ENCODE assay signal across 8 cellular contexts in the genomic region with DNA sequence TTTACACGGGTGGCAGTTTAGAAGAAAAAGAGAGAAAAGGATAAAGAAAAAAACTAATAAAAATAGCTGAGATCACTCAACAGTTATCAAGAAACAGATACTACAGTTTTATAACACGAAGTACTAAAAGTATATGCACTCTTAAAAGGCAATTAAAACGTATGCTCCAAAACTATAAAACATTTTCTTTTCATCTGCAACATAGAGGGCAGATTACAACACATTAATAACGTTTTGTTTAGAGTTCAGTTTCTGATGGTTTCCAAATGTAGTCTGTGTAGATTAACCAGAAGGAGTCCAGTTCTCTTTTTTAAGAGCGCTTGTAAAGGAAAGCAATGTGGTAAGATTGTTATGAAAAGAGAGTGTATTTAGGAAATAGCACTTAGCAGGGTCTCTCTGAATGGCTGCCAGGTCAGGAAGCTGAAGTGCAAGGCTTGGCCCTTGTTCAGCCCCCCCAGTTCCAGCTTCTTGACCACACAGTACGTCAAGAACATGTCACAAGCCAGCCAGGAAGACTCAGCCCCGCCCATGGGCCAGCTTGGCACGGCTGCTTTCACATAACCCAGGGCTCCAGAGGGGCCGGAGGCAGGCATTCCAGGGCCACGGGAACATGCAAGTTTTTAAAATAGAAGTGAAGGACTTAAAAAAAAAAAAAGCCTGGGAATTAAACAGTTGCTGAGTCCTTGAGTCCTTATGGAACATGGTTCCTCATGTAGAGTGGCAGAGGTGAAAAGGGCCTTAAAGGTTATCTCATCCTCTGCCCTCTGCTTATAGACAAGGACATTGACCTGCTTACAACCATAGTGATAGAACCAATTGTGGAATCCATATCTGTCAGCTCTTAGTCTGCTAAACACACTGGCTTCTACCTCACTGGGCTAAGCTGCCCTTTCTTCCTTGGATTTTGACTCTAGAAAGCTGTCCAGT.
DNase-seq lines count a peak whose midpoint lies in the region; ATAC-seq and TF ChIP-seq lines count a peak whose summit lies in the region.
"Had no signal": no experiment of that assay in that cellular context is flagged by ENCODE, and none has a peak within 500 bp of the region (broad histone marks: within the 10 kb centered on the region; RNA-seq: fewer than 3 reads in every experiment).

No MANE protein-coding gene starts in this region.

- no peak for ATAC-seq in GM21526 (IDR thresholded peaks at IDR 0.05; ENCODE audit: low FRiP score, unreplicated experiment)
- ATAC-seq in HG03342 (IDR thresholded peaks at IDR 0.05; ENCODE audit: unreplicated experiment), result no peak

- no peaks in the 10 kb centered on the region for H3K79me2 ChIP-seq in Loucy (ENCODE audit: insufficient read depth, low read length)

- peak overlapping the region; percentile 54 for H3K9ac ChIP-seq in Loucy (ENCODE audit: low read depth, low read length, poor library complexity, severe bottlenecking)
- no peak overlapping the region for H3K9ac ChIP-seq in colonic mucosa (ENCODE audit: low read depth in 2 of 2, low read length in 2 of 2)

- H3K27me3 Mint-ChIP-seq in mesothelial cell of epicardium (ENCODE audit: low read depth), result no peaks in the 10 kb centered on the region

- intact Hi-C loops in colonic mucosa (cut with DNase I), result no loop called here
- intact Hi-C loops in transverse colon (cut with DNase I; ENCODE audit: low total_unique reads), result no loop called here

- DNase-seq in colonic mucosa (peak; percentile 81), mesothelial cell of epicardium (ENCODE audit: low spot score in 2 of 2, unreplicated experiment in 2 of 2) (peak; percentile 19 to 47), transverse colon (peak; percentile 84), NCI-H1105 (lab: John Stamatoyannopoulos, UW) (no peak)

- TF ChIP-seq CTCF in Loucy (conservative IDR thresholded peaks at IDR 0.05; ENCODE audit: low read length) (no peak), colonic mucosa (IDR thresholded peaks at IDR 0.05) (no peak), mesothelial cell of epicardium (IDR thresholded peaks at IDR 0.05; ENCODE audit: unreplicated experiment) (no peak), transverse colon (IDR thresholded peaks at IDR 0.05) (no peak)

- H3K4me1 ChIP-seq in Loucy (ENCODE audit: insufficient read depth, low read length, poor library complexity, severe bottlenecking) (peaks cover 68% of the 10 kb centered on the region), colonic mucosa (no peaks in the 10 kb centered on the region), transverse colon (peaks cover 22 to 70% (median 49%) of the 10 kb centered on the region in 4 donors)

- peak overlapping the region; percentile 66 for H3K4me2 ChIP-seq in Loucy (ENCODE audit: low read depth, low read length, poor library complexity, severe bottlenecking)

- peaks cover 66% of the 10 kb centered on the region for H3K4me1 Mint-ChIP-seq in mesothelial cell of epicardium

- H3K9me3 Mint-ChIP-seq in mesothelial cell of epicardium, result no peaks in the 10 kb centered on the region

- H3F3A ChIP-seq in Loucy (ENCODE audit: low read depth), result peaks cover 10% of the 10 kb centered on the region; the same call in 1 of the 2 replicates

- H3K4me3 ChIP-seq in Loucy (ENCODE audit: low read length, poor library complexity, severe bottlenecking), result peak overlapping the region; percentile 48
- H3K4me3 ChIP-seq in colonic mucosa, result no peak overlapping the region
- H3K4me3 ChIP-seq in transverse colon, result no peak overlapping the region

- H3K27me3 ChIP-seq in Loucy (ENCODE audit: insufficient read depth, low read length, poor library complexity, severe bottlenecking) (no peaks in the 10 kb centered on the region), colonic mucosa (no peaks in the 10 kb centered on the region), transverse colon (peaks cover 10% of the 10 kb centered on the region)

- WGBS in transverse colon (ENCODE audit: low coverage in 1 of 2), 2 donors, result 17 to 20% methylated on average over 8 to 10 of the region's 10 CpGs

- peak overlapping the region; percentile 30 for H2AFZ ChIP-seq in Loucy (ENCODE audit: low read length)

- H3K4me3 Mint-ChIP-seq in mesothelial cell of epicardium, result no peak overlapping the region
- H3K4me3 Mint-ChIP-seq: T-helper 1 cell treated with Interleukin-12 subunit alpha and Interleukin-12 subunit beta and Interleukin-4 antibody, amounts not matched to agents 30 μg/mL and 1 μg/mL, for 36 hours had no signal

- peak overlapping the region; percentile 89 for H3K27ac Mint-ChIP-seq in mesothelial cell of epicardium
- H3K27ac Mint-ChIP-seq: T-helper 1 cell treated with Interleukin-12 subunit alpha and Interleukin-12 subunit beta and Interleukin-4 antibody, amounts not matched to agents 30 μg/mL and 1 μg/mL, for 36 hours had no signal

- in situ Hi-C loops in transverse colon (cut with MboI; ENCODE audit: low pct_ligation_motif_present in 1 of 4, low pct_unique_long_range_greater_than_20kb in 1 of 4, low sequenced_read_pairs in 3 of 4), result no loop called here

- no peaks in the 10 kb centered on the region for H4K20me1 ChIP-seq in Loucy (ENCODE audit: insufficient read depth, low read length, poor library complexity, severe bottlenecking)

- peak; percentile 50 for TF ChIP-seq EP300 in transverse colon (IDR thresholded peaks at IDR 0.05; ENCODE audit: low read depth)

- no peak for TF ChIP-seq POLR2A in transverse colon (IDR thresholded peaks at IDR 0.05)

- H3K9me2 ChIP-seq in Loucy (replicated peaks; ENCODE audit: low read depth, low read length), result no peaks in the 10 kb centered on the region

- H3K27ac ChIP-seq in colonic mucosa (peak overlapping the region; percentile 2), transverse colon (peak overlapping the region; percentile 33 to 63 (median 54))

- H3K9me3 ChIP-seq in Loucy (ENCODE audit: insufficient read depth, low read depth, low read length) (no peaks in the 10 kb centered on the region), colonic mucosa (no peaks in the 10 kb centered on the region), transverse colon (no peaks in the 10 kb centered on the region)

- no peaks in the 10 kb centered on the region for H3K36me3 Mint-ChIP-seq in mesothelial cell of epicardium

- H3K36me3 ChIP-seq in Loucy (ENCODE audit: insufficient read depth, low read length) (no peaks in the 10 kb centered on the region), colonic mucosa (no peaks in the 10 kb centered on the region), transverse colon (no peaks in the 10 kb centered on the region)
